1 cellular context compared by ENCODE assay signal in genomic region chr19:42268704-42269517, GRCh38.
A peak's percentile ranks its signal among the peaks of the same experiment; 100 is the strongest.
TF ChIP-seq lines count a peak whose summit lies in the region.

TSS of gene CIC (plus strand) at chr19:42269252. CDS start at chr19:42271784, 2,532 bp downstream.

TF ChIP-seq in K562, 482 proteins besides CTCF, POLR2A, EP300 and RAD21 (continued from another document and continues in another):
- TF ChIP-seq PBX2 (CRISPR knock-in tag; IDR thresholded peaks at IDR 0.05; ENCODE audit: low read depth) (peak; percentile 93), PBX2 (tag; conservative IDR thresholded peaks at IDR 0.05; ENCODE audit: low read depth) (peak; percentile 100), CBX5 (IDR thresholded peaks at IDR 0.05; ENCODE audit: borderline replicate concordance, low read depth) (no peak), HDAC3 (IDR thresholded peaks at IDR 0.05; ENCODE audit: borderline replicate concordance, partially characterized antibody) (no peak), NEUROD1 (IDR thresholded peaks at IDR 0.05; ENCODE audit: borderline replicate concordance, low read depth, low read length, partially characterized antibody) (peak; percentile 99), MCM2 (IDR thresholded peaks at IDR 0.05; ENCODE audit: low read depth) (no peak), RNF2 (IDR thresholded peaks at IDR 0.05) (no peak), CGGBP1 (CRISPR knock-in tag; IDR thresholded peaks at IDR 0.05) (no peak), ZNF41 (CRISPR knock-in tag; conservative IDR thresholded peaks at IDR 0.05) (no peak), HIVEP1 (CRISPR knock-in tag; IDR thresholded peaks at IDR 0.05) (no peak), SPI1 (IDR thresholded peaks at IDR 0.05; ENCODE audit: borderline replicate concordance, low read depth, low read length) (0 out of 2 replicates have a peak, but pooled peaks have one; percentile 3), ZNF586 (CRISPR knock-in tag; conservative IDR thresholded peaks at IDR 0.05) (no peak), YY1 (IDR thresholded peaks at IDR 0.05; ENCODE audit: borderline replicate concordance in 1 of 3, control insufficient read depth in 1 of 3, extremely low read depth in 1 of 3, insufficient read depth in 3 of 3, insufficient read length in 1 of 3, insufficient replicate concordance in 2 of 3, low read depth in 1 of 3, low read length in 2 of 3) (peak; percentile 34 to 89 (median 85)), ZNF639 (CRISPR knock-in tag; conservative IDR thresholded peaks at IDR 0.05 in 1 of 2, IDR thresholded peaks at IDR 0.05 in 1 of 2) (0 out of 4 replicates have a peak, but pooled peaks of 1 of the 2 experiments have one; percentile 12), TFAP4 (CRISPR knock-in tag; IDR thresholded peaks at IDR 0.05; ENCODE audit: borderline replicate concordance) (peak; percentile 99), SP1 (CRISPR knock-in tag; IDR thresholded peaks at IDR 0.05) (peak; percentile 100), SIX5 (IDR thresholded peaks at IDR 0.05; ENCODE audit: borderline replicate concordance in 1 of 2, insufficient read depth in 1 of 2, low read depth in 1 of 2, low read length in 2 of 2) (peak; percentile 87 to 94), ZNF740 (CRISPR knock-in tag; IDR thresholded peaks at IDR 0.05) (no peak), ZNF740 (tag; IDR thresholded peaks at IDR 0.05) (peak in 1 of 2 experiments; percentile 50; a peak in 1 of 4 replicates), SREBF2 (CRISPR knock-in tag; IDR thresholded peaks at IDR 0.05) (no peak), CREB1 (IDR thresholded peaks at IDR 0.05) (0 out of 2 replicates have a peak, but pooled peaks have one; percentile 67), CREB1 (CRISPR knock-in tag; IDR thresholded peaks at IDR 0.05) (peak; percentile 76), BHLHE40 (IDR thresholded peaks at IDR 0.05; ENCODE audit: low read length) (peak; percentile 1; the same call in 1 of the 2 replicates), THAP12 (CRISPR knock-in tag; IDR thresholded peaks at IDR 0.05) (peak; percentile 70; the same call in 1 of the 2 replicates), ZHX1 (conservative IDR thresholded peaks at IDR 0.05; ENCODE audit: low read length) (no peak), CREM (IDR thresholded peaks at IDR 0.05; ENCODE audit: low read depth) (peak; percentile 85), NR2C2 (CRISPR knock-in tag; IDR thresholded peaks at IDR 0.05) (no peak), NR2C2 (tag; IDR thresholded peaks at IDR 0.05) (peak; percentile 82), ZNF707 (CRISPR knock-in tag; conservative IDR thresholded peaks at IDR 0.05) (no peak), ESRRB (CRISPR knock-in tag; IDR thresholded peaks at IDR 0.05; ENCODE audit: borderline replicate concordance) (no peak), ESRRA (IDR thresholded peaks at IDR 0.05; ENCODE audit: borderline replicate concordance, low read depth) (no peak), TRIM28 (IDR thresholded peaks at IDR 0.05) (no peak), ARID3A (IDR thresholded peaks at IDR 0.05; ENCODE audit: borderline replicate concordance, low read depth, low read length) (peak; percentile 98), RBM25 (IDR thresholded peaks at IDR 0.05; ENCODE audit: low read depth, low read length, severe bottlenecking) (peak; percentile 91), ZBTB7A (IDR thresholded peaks at IDR 0.05; ENCODE audit: borderline replicate concordance, control insufficient read depth, low read depth, low read length) (no peak; the same call in 1 of the 2 replicates), ZNF133 (CRISPR knock-in tag; IDR thresholded peaks at IDR 0.05) (no peak), JUND (IDR thresholded peaks at IDR 0.05; ENCODE audit: borderline replicate concordance, low read depth, low read length) (peak; percentile 2; the same call in 1 of the 2 replicates), JUND (tag; IDR thresholded peaks at IDR 0.05; ENCODE audit: borderline replicate concordance, low read depth, low read length) (no peak; the same call in 2 of the 3 replicates), POLR2G (IDR thresholded peaks at IDR 0.05; ENCODE audit: low read depth, low read length) (peak; percentile 12; the same call in 1 of the 2 replicates), KDM5B (IDR thresholded peaks at IDR 0.05; ENCODE audit: insufficient replicate concordance, low read depth, low read length) (no peak), BRF2 (IDR thresholded peaks at IDR 0.05; ENCODE audit: borderline replicate concordance, insufficient read depth, insufficient read length) (no peak), ZNF764 (CRISPR knock-in tag; IDR thresholded peaks at IDR 0.05; ENCODE audit: low read depth) (no peak), E2F1 (CRISPR knock-in tag; IDR thresholded peaks at IDR 0.05) (no peak), UBTF (IDR thresholded peaks at IDR 0.05; ENCODE audit: borderline replicate concordance in 1 of 2, low read depth in 2 of 2, low read length in 2 of 2) (no peak)
